ENCODE assay signal across 19 cellular contexts in genomic region chr1:61518670-61519400, GRCh38.
A peak's percentile ranks its signal among the peaks of the same experiment; 100 is the strongest.
DNase-seq lines count a peak whose midpoint lies in the region; ATAC-seq and TF ChIP-seq lines count a peak whose summit lies in the region.
"Had no signal": no experiment of that assay in that cellular context is flagged by ENCODE, and none has a peak within 500 bp of the region (broad histone marks: within the 10 kb centered on the region; RNA-seq: fewer than 3 reads in every experiment).

No MANE protein-coding gene starts in this region.

- H2AK5ac ChIP-seq in neuronal stem cell (ENCODE audit: low read depth, low read length) (no peak overlapping the region), H9 (ENCODE audit: insufficient read length, low read length) (no peak overlapping the region)

- H3K4me2 ChIP-seq in GM23248 (ENCODE audit: unreplicated experiment): no peak overlapping the region
- H3K4me2 ChIP-seq in neuronal stem cell (ENCODE audit: insufficient read depth, low read length, poor library complexity, severe bottlenecking): no peak overlapping the region
- no peak overlapping the region for H3K4me2 ChIP-seq in H9 (ENCODE audit: insufficient read depth, insufficient read length, low read length)

- H3K18ac ChIP-seq in neuronal stem cell (ENCODE audit: low read length): no peak overlapping the region
- H3K18ac ChIP-seq in H9 (ENCODE audit: insufficient read length, low read depth, low read length): no peak overlapping the region

- no peak overlapping the region for H2BK20ac ChIP-seq in H9 (ENCODE audit: low read depth, low read length, poor library complexity, severe bottlenecking)

- no peaks in the 10 kb centered on the region for H3K79me1 ChIP-seq in neuronal stem cell (ENCODE audit: low read depth, low read length)
- no peaks in the 10 kb centered on the region for H3K79me1 ChIP-seq in H9 (ENCODE audit: insufficient read depth, low read depth, low read length, poor library complexity, severe bottlenecking)

- in situ Hi-C loops in GM23248 (cut with MboI): no loop called here

- no peak overlapping the region for H3K9ac ChIP-seq in GM23248
- no peak overlapping the region for H3K9ac ChIP-seq in neuronal stem cell (ENCODE audit: low read depth, low read length, poor library complexity)
- H3K9ac ChIP-seq in H9 (ENCODE audit: extremely low read depth, insufficient read length, low read length): no peak overlapping the region

- H3K9me2 ChIP-seq in GM23248 (ENCODE audit: insufficient read depth): no peaks in the 10 kb centered on the region

- no peak overlapping the region for H2BK5ac ChIP-seq in neuronal stem cell (ENCODE audit: low read length)
- no peak overlapping the region for H2BK5ac ChIP-seq in H9 (ENCODE audit: insufficient read length, low read length)

- H3K79me2 ChIP-seq in GM23248 (ENCODE audit: insufficient read depth) (no peaks in the 10 kb centered on the region), H9 (ENCODE audit: insufficient read depth, low read length) (no peaks in the 10 kb centered on the region)

- no peaks in the 10 kb centered on the region for H3K36me3 Mint-ChIP-seq in H9 (ENCODE audit: insufficient read depth in 1 of 3, low read depth in 3 of 3)
- no peaks in the 10 kb centered on the region for H3K36me3 Mint-ChIP-seq in T-helper 2 cell treated with Interferon-gamma antibody and Interleukin-4, amounts not matched to agents 5 μg/mL and 100 μg/mL, for 36 hours (ENCODE audit: low read depth)
- H3K36me3 Mint-ChIP-seq: naive thymus-derived CD4-positive, alpha-beta T cell; T-cell had no signal

- TF ChIP-seq CTCF in H9 (conservative IDR thresholded peaks at IDR 0.05): no peak

- H2BK15ac ChIP-seq in neuronal stem cell (ENCODE audit: low read length) (no peak overlapping the region), H9 (ENCODE audit: low read depth, low read length) (no peak overlapping the region)

- H2BK12ac ChIP-seq in neuronal stem cell (ENCODE audit: low read length) (no peak overlapping the region), H9 (ENCODE audit: insufficient read length, low read depth, low read length) (no peak overlapping the region)

- 53 to 55% methylated on average over 1 of the region's 1 CpG for whole genome bisulfite sequencing in GM23248 (ENCODE audit: low coverage in 1 of 2, low lambda C conversion rate in 2 of 2, missing lambda C conversion rate in 2 of 2), 2 experiments
- no CpG with 5 or more reads among the region's 1 CpG for whole genome bisulfite sequencing in neuronal stem cell (ENCODE audit: extremely low coverage in 2 of 2, insufficient read length in 2 of 2, insufficient replicate concordance in 1 of 2), 2 donors
- WGBS in H9 (ENCODE audit: extremely low coverage, insufficient read length, low lambda C conversion rate): no CpG with 5 or more reads among the region's 1 CpG

- H3K23ac ChIP-seq in neuronal stem cell (ENCODE audit: low read depth, low read length, poor library complexity): no peak overlapping the region
- H3K23ac ChIP-seq in H9 (ENCODE audit: insufficient read length, low read depth, low read length): no peak overlapping the region

- H3K9me3 ChIP-seq in GM23248 (ENCODE audit: low read depth) (no peaks in the 10 kb centered on the region), neuronal stem cell (replicated peaks in 1 of 2; ENCODE audit: control insufficient read depth in 2 of 2, insufficient read depth in 1 of 2, low read depth in 1 of 2, low read length in 2 of 2) (no peaks in the 10 kb centered on the region), H9 (ENCODE audit: control insufficient read depth, low read depth, low read length) (no peaks in the 10 kb centered on the region)
- H3K9me3 ChIP-seq: left lung had no signal

- no peak overlapping the region for H4K8ac ChIP-seq in neuronal stem cell (ENCODE audit: low read depth, low read length)
- no peak overlapping the region for H4K8ac ChIP-seq in H9 (replicated peaks; ENCODE audit: insufficient read length, low read depth, low read length)

- no peaks in the 10 kb centered on the region for H3K23me2 ChIP-seq in H9 (ENCODE audit: insufficient read length, low read depth, low read length, poor library complexity, severe bottlenecking)

- H3K9me3 Mint-ChIP-seq in H9: no peaks in the 10 kb centered on the region; a peak in 1 of 5 replicates
- no peaks in the 10 kb centered on the region for H3K9me3 Mint-ChIP-seq in T-helper 2 cell treated with Interferon-gamma antibody and Interleukin-4, amounts not matched to agents 5 μg/mL and 100 μg/mL, for 36 hours
- H3K9me3 Mint-ChIP-seq: activated CD4-positive, alpha-beta T cell treated with anti-CD3 and anti-CD28 coated beads, Interleukin-2, amount 10 ng/mL, durations not matched to agents 7 days and 5 days; activated T-helper 2 cell treated with anti-CD3 and anti-CD28 coated beads, Interferon-gamma antibody, Interleukin-2, Interleukin-4, amounts not matched to agents 10 μg/mL and 5 μg/mL and 100 μg/mL, durations not matched to agents 14 hours and 24 hours and 36 hours; naive thymus-derived CD4-positive, alpha-beta T cell; stimulated activated naive CD8-positive, alpha-beta T cell treated with anti-CD3 and anti-CD28 coated beads, Interleukin-15, amount 100 ng/mL, for 72 hours; T-cell had no signal

- H2BK120ac ChIP-seq in neuronal stem cell (ENCODE audit: low read depth, low read length) (no peak overlapping the region), H9 (ENCODE audit: low read depth, low read length, poor library complexity, severe bottlenecking) (no peak overlapping the region)

- no peak overlapping the region for H3T11ph ChIP-seq in H9 (ENCODE audit: low read length)

- H4K5ac ChIP-seq in H9 (ENCODE audit: insufficient read length, low read depth, low read length): no peak overlapping the region

- H3K27ac Mint-ChIP-seq in H9: no peak overlapping the region
- H3K27ac Mint-ChIP-seq in T-helper 2 cell treated with Interferon-gamma antibody and Interleukin-4, amounts not matched to agents 5 μg/mL and 100 μg/mL, for 36 hours: no peak overlapping the region
- H3K27ac Mint-ChIP-seq: activated CD4-positive, alpha-beta T cell treated with anti-CD3 and anti-CD28 coated beads, Interleukin-2, amount 10 ng/mL, durations not matched to agents 7 days and 5 days; activated T-helper 2 cell treated with anti-CD3 and anti-CD28 coated beads, Interferon-gamma antibody, Interleukin-2, Interleukin-4, amounts not matched to agents 10 μg/mL and 5 μg/mL and 100 μg/mL, durations not matched to agents 14 hours and 24 hours and 36 hours; stimulated activated naive CD8-positive, alpha-beta T cell treated with anti-CD3 and anti-CD28 coated beads, Interleukin-15, amount 100 ng/mL, for 72 hours; T-cell had no signal

- H3K4me3 Mint-ChIP-seq in H9: no peak overlapping the region
- no peak overlapping the region for H3K4me3 Mint-ChIP-seq in T-helper 2 cell treated with Interferon-gamma antibody and Interleukin-4, amounts not matched to agents 5 μg/mL and 100 μg/mL, for 36 hours
- H3K4me3 Mint-ChIP-seq: activated CD4-positive, alpha-beta T cell treated with anti-CD3 and anti-CD28 coated beads, Interleukin-2, amount 10 ng/mL, durations not matched to agents 7 days and 5 days; naive thymus-derived CD4-positive, alpha-beta T cell; stimulated activated naive CD8-positive, alpha-beta T cell treated with anti-CD3 and anti-CD28 coated beads, Interleukin-15, amount 100 ng/mL, for 72 hours; T-cell had no signal

- H3K56ac ChIP-seq in H9 (ENCODE audit: insufficient read length, low read depth, low read length): no peak overlapping the region

- H2AFZ ChIP-seq in GM23248 (no peak overlapping the region), neuronal stem cell (ENCODE audit: low read length) (no peak overlapping the region), H9 (ENCODE audit: low read length) (no peak overlapping the region)

- no peaks in the 10 kb centered on the region for H3F3A ChIP-seq in GM23248 (ENCODE audit: insufficient read depth)

- H4K91ac ChIP-seq in neuronal stem cell (ENCODE audit: low read depth, low read length, poor library complexity) (no peak overlapping the region), H9 (ENCODE audit: insufficient read length, low read depth, low read length) (no peak overlapping the region)

- no peak overlapping the region for H3K4ac ChIP-seq in neuronal stem cell (ENCODE audit: low read length)
- H3K4ac ChIP-seq in H9 (ENCODE audit: low read depth, low read length): no peak overlapping the region

- H3K4me1 ChIP-seq in GM23248 (ENCODE audit: insufficient read depth) (no peaks in the 10 kb centered on the region), neuronal stem cell (ENCODE audit: control insufficient read depth in 2 of 2, insufficient read depth in 1 of 2, low read depth in 1 of 2, low read length in 2 of 2) (peaks cover 0 to 1% of the 10 kb centered on the region in 2 donors), H9 (ENCODE audit: insufficient read depth, low read length) (no peaks in the 10 kb centered on the region)
- H3K4me1 ChIP-seq: left lung had no signal

- H4K20me1 ChIP-seq in GM23248 (ENCODE audit: insufficient read depth) (no peaks in the 10 kb centered on the region), H9 (ENCODE audit: control insufficient read depth, insufficient read depth, insufficient read length) (no peaks in the 10 kb centered on the region)

- no peaks in the 10 kb centered on the region for H3K4me1 Mint-ChIP-seq in H9
- no peaks in the 10 kb centered on the region for H3K4me1 Mint-ChIP-seq in T-helper 2 cell treated with Interferon-gamma antibody and Interleukin-4, amounts not matched to agents 5 μg/mL and 100 μg/mL, for 36 hours (ENCODE audit: low read depth)
- H3K4me1 Mint-ChIP-seq: activated CD4-positive, alpha-beta T cell treated with anti-CD3 and anti-CD28 coated beads, Interleukin-2, amount 10 ng/mL, durations not matched to agents 7 days and 5 days; stimulated activated naive CD8-positive, alpha-beta T cell treated with anti-CD3 and anti-CD28 coated beads, Interleukin-15, amount 100 ng/mL, for 72 hours; T-cell had no signal

- H3K27ac ChIP-seq in GM23248 (no peak overlapping the region), neuronal stem cell (replicated peaks; ENCODE audit: low read length) (no peak overlapping the region), H9 (ENCODE audit: insufficient read length, low read depth, low read length) (no peak overlapping the region)
- H3K27ac ChIP-seq: heart left ventricle, left lung had no signal

- H3K14ac ChIP-seq in neuronal stem cell (ENCODE audit: low read length): no peak overlapping the region
- no peak overlapping the region for H3K14ac ChIP-seq in H9 (ENCODE audit: insufficient read depth, low read length)

- H3K27me3 ChIP-seq in GM23248 (replicated peaks; ENCODE audit: insufficient read depth): no peaks in the 10 kb centered on the region
- H3K27me3 ChIP-seq in neuronal stem cell (ENCODE audit: control insufficient read depth in 3 of 3, insufficient read depth in 3 of 3, low read depth in 1 of 3, low read length in 3 of 3): no peaks in the 10 kb centered on the region
- H3K27me3 ChIP-seq in H9 (ENCODE audit: insufficient read depth, low read length): no peaks in the 10 kb centered on the region
- H3K27me3 ChIP-seq: heart left ventricle, left lung had no signal

- ATAC-seq in GM18867 (IDR thresholded peaks at IDR 0.05; ENCODE audit: unreplicated experiment) (peak; percentile 91), HG03565 (IDR thresholded peaks at IDR 0.05; ENCODE audit: unreplicated experiment) (peak; percentile 94), esophagus mucosa (peak; percentile 79)
- ATAC-seq: HCT116; heart left ventricle; left lung; naive thymus-derived CD4-positive, alpha-beta T cell; sciatic nerve; stimulated activated naive CD8-positive, alpha-beta T cell treated with anti-CD3 and anti-CD28 coated beads, Interleukin-15, amount 100 ng/mL, for 72 hours; T-cell had no signal

- H3K36me3 ChIP-seq in GM23248 (ENCODE audit: low read depth) (no peaks in the 10 kb centered on the region), neuronal stem cell (replicated peaks in 1 of 2; ENCODE audit: control insufficient read depth in 2 of 2, insufficient read depth in 2 of 2, low read length in 2 of 2) (no peaks in the 10 kb centered on the region)
- H3K36me3 ChIP-seq: heart left ventricle, left lung had no signal

- peak; percentile 18 for DNase-seq in GM23248
- no peak for DNase-seq in neuronal stem cell (ENCODE audit: low spot score)
- no peak for DNase-seq in amygdala (lab: John Stamatoyannopoulos, UW)
- DNase-seq in H9: no peak
- no peak for DNase-seq in T-helper 2 cell treated with Interferon-gamma antibody and Interleukin-4, amounts not matched to agents 5 μg/mL and 100 μg/mL, for 36 hours (ENCODE audit: low spot score)
- DNase-seq: activated CD4-positive, alpha-beta T cell treated with anti-CD3 and anti-CD28 coated beads, Interleukin-2, amount 10 ng/mL, durations not matched to agents 7 days and 5 days; heart left ventricle; left lung; MM.1S; naive thymus-derived CD4-positive, alpha-beta T cell; NCI-H446; stimulated activated naive CD8-positive, alpha-beta T cell treated with anti-CD3 and anti-CD28 coated beads, Interleukin-15, amount 100 ng/mL, for 72 hours; T-cell had no signal

- no peaks in the 10 kb centered on the region for H3K27me3 Mint-ChIP-seq in H9 (ENCODE audit: low read depth)
- H3K27me3 Mint-ChIP-seq in T-helper 2 cell treated with Interferon-gamma antibody and Interleukin-4, amounts not matched to agents 5 μg/mL and 100 μg/mL, for 36 hours (ENCODE audit: low read depth): peaks cover 31% of the 10 kb centered on the region

- H3K4me3 ChIP-seq in GM23248 (no peak overlapping the region), neuronal stem cell (ENCODE audit: low read length in 2 of 2) (no peak overlapping the region)
- H3K4me3 ChIP-seq: heart left ventricle, left lung had no signal
